In genomic region chrX:1661048-1661921, GRCh38 we compare ENCODE assay signal across 2 cellular contexts.
TF ChIP-seq lines count a peak whose summit lies in the region.

No MANE protein-coding gene starts in this region.

TF ChIP-seq in WTC11, 78 proteins besides CTCF, POLR2A, EP300 and RAD21 (continued from another document):
- TF ChIP-seq E2F5 (CRISPR knock-in tag; IDR thresholded peaks at IDR 0.05) (peak; percentile 36; the same call in 1 of the 2 replicates), NR2C2 (CRISPR knock-in tag; IDR thresholded peaks at IDR 0.05) (no peak), IRF2 (CRISPR knock-in tag; IDR thresholded peaks at IDR 0.05; ENCODE audit: borderline replicate concordance, low read depth) (no peak), KAT7 (CRISPR knock-in tag; IDR thresholded peaks at IDR 0.05; ENCODE audit: borderline replicate concordance) (no peak), ATF6 (CRISPR knock-in tag; IDR thresholded peaks at IDR 0.05) (no peak), ZBTB21 (CRISPR knock-in tag; IDR thresholded peaks at IDR 0.05; ENCODE audit: borderline replicate concordance) (peak; percentile 99)

TF ChIP-seq in H1, 55 proteins besides CTCF, POLR2A, EP300 and RAD21 (continued from another document):
- TF ChIP-seq SP1 (IDR thresholded peaks at IDR 0.05; ENCODE audit: low read depth, low read length) (peak; percentile 96), RBBP5 (IDR thresholded peaks at IDR 0.05; ENCODE audit: borderline replicate concordance, low read depth, low read length) (no peak), MAFK (IDR thresholded peaks at IDR 0.05; ENCODE audit: low read depth, low read length) (no peak), RFX5 (IDR thresholded peaks at IDR 0.05; ENCODE audit: borderline replicate concordance, low read depth, low read length) (no peak), CHD1 (IDR thresholded peaks at IDR 0.05; ENCODE audit: low read depth, low read length) (no peak), ASH2L (IDR thresholded peaks at IDR 0.05; ENCODE audit: low read length) (no peak), CREB1 (IDR thresholded peaks at IDR 0.05) (peak; percentile 91), TEAD4 (IDR thresholded peaks at IDR 0.05; ENCODE audit: low read depth, low read length) (no peak), CHD2 (IDR thresholded peaks at IDR 0.05; ENCODE audit: low read length) (peak; percentile 81), HDAC6 (IDR thresholded peaks at IDR 0.05; ENCODE audit: low read depth, low read length) (no peak), SP2 (IDR thresholded peaks at IDR 0.05; ENCODE audit: low read length) (peak; percentile 63), NRF1 (IDR thresholded peaks at IDR 0.05; ENCODE audit: low read depth, low read length) (no peak), RXRA (IDR thresholded peaks at IDR 0.05; ENCODE audit: insufficient read depth, low read depth, low read length) (no peak), KDM5A (IDR thresholded peaks at IDR 0.05; ENCODE audit: low read length) (no peak), GABPA (IDR thresholded peaks at IDR 0.05; ENCODE audit: borderline replicate concordance, insufficient read depth, low read length) (no peak), CBX5 (IDR thresholded peaks at IDR 0.05; ENCODE audit: low read depth, low read length) (no peak), YY1 (IDR thresholded peaks at IDR 0.05; ENCODE audit: low read depth, low read length) (no peak), ATF2 (IDR thresholded peaks at IDR 0.05; ENCODE audit: low read length) (peak; percentile 83; the same call in 1 of the 2 replicates), TCF12 (IDR thresholded peaks at IDR 0.05; ENCODE audit: low read depth, low read length) (no peak)
